ENCODE assay signal across 21 cellular contexts in genomic region chr18:70330887-70331286, GRCh38. TPM values are rescaled to one million over a fixed set of nuclear protein-coding genes. Genes with fewer than 3 reads are reported as not detected.
DNase-seq lines count a peak whose midpoint lies in the region; ATAC-seq, FAIRE-seq and TF ChIP-seq lines count a peak whose summit lies in the region.
"Had no signal": no experiment of that assay in that cellular context is flagged by ENCODE, and none has a peak within 500 bp of the region (broad histone marks: within the 10 kb centered on the region; RNA-seq: fewer than 3 reads in every experiment).

No MANE protein-coding gene starts in this region.

- H2BK5ac ChIP-seq in H9 (ENCODE audit: insufficient read length, low read length), result no peak overlapping the region

- no peak for TF ChIP-seq CTCF in A549 (IDR thresholded peaks at IDR 0.05)
- TF ChIP-seq CTCF in H9 (conservative IDR thresholded peaks at IDR 0.05), result no peak
- TF ChIP-seq CTCF in ascending aorta (IDR thresholded peaks at IDR 0.05), result no peak
- TF ChIP-seq CTCF in nephron progenitor cell (IDR thresholded peaks at IDR 0.05), result no peak

- H2BK20ac ChIP-seq in H9 (ENCODE audit: low read depth, low read length, poor library complexity, severe bottlenecking), result no peak overlapping the region

- H4K20me1 ChIP-seq in H9 (ENCODE audit: control insufficient read depth, insufficient read depth, insufficient read length), result no peaks in the 10 kb centered on the region

- no peak overlapping the region for H2BK12ac ChIP-seq in H9 (ENCODE audit: insufficient read length, low read depth, low read length)

- no peak overlapping the region for H4K8ac ChIP-seq in H9 (replicated peaks; ENCODE audit: insufficient read length, low read depth, low read length)

- peaks cover 0 to 2% of the 10 kb centered on the region in 2 donors for H3K36me3 ChIP-seq in ascending aorta

- H3K14ac ChIP-seq in H9 (ENCODE audit: insufficient read depth, low read length), result no peak overlapping the region

- H3K27ac ChIP-seq in A549, result peak overlapping the region; percentile 88 to 93; a peak in 5 of 6 replicates
- no peak overlapping the region for H3K27ac ChIP-seq in H9 (ENCODE audit: insufficient read length, low read depth, low read length)
- H3K27ac ChIP-seq in ascending aorta, result peak overlapping the region; percentile 84 to 88
- H3K27ac ChIP-seq: C4-2B had no signal

- H4K5ac ChIP-seq in H9 (ENCODE audit: insufficient read length, low read depth, low read length), result no peak overlapping the region

- H3K4me2 ChIP-seq in A549 (no peak overlapping the region), H9 (ENCODE audit: insufficient read depth, insufficient read length, low read length) (no peak overlapping the region)

- H2AFZ ChIP-seq in H9 (ENCODE audit: low read length), result no peak overlapping the region

- H3T11ph ChIP-seq in H9 (ENCODE audit: low read length), result no peak overlapping the region

- H3K27ac Mint-ChIP-seq in H9 (peak overlapping the region in 2 of 3 experiments; percentile 79 to 89; a peak in 2 of 7 replicates), nephron progenitor cell (peak overlapping the region; percentile 90)
- H3K27ac Mint-ChIP-seq: CD8-positive, alpha-beta memory T cell had no signal

- peaks cover 16 to 23% (median 16%) of the 10 kb centered on the region in 3 experiments for H3K36me3 Mint-ChIP-seq in H9 (ENCODE audit: insufficient read depth in 1 of 3, low read depth in 3 of 3)
- peaks cover 91% of the 10 kb centered on the region for H3K36me3 Mint-ChIP-seq in nephron progenitor cell (ENCODE audit: low read depth)
- H3K36me3 Mint-ChIP-seq: CD8-positive, alpha-beta memory T cell had no signal

- intact Hi-C loops in ascending aorta (cut with DNase I), result no loop called here

- H3K27me3 ChIP-seq in H9 (ENCODE audit: insufficient read depth, low read length) (no peaks in the 10 kb centered on the region), ascending aorta (no peaks in the 10 kb centered on the region)

- WGBS in A549 (ENCODE audit: missing lambda C conversion rate), result 81% methylated on average over 6 of the region's 6 CpGs
- WGBS in H9 (ENCODE audit: extremely low coverage, insufficient read length, low lambda C conversion rate), result no CpG with 5 or more reads among the region's 6 CpGs

- H3K27me3 Mint-ChIP-seq in H9 (ENCODE audit: low read depth) (no peaks in the 10 kb centered on the region), nephron progenitor cell (ENCODE audit: low read depth, poor library complexity) (no peaks in the 10 kb centered on the region)

- H3K23ac ChIP-seq in H9 (ENCODE audit: insufficient read length, low read depth, low read length), result no peak overlapping the region

- H3K9me3 ChIP-seq in A549 (peaks cover 24% of the 10 kb centered on the region), H9 (ENCODE audit: control insufficient read depth, low read depth, low read length) (peaks cover 7% of the 10 kb centered on the region), ascending aorta (peaks cover 0 to 8% of the 10 kb centered on the region in 2 donors)

- H3K9me3 Mint-ChIP-seq in H9 (peaks cover 6 to 9% of the 10 kb centered on the region in 2 experiments; a peak in 4 of 5 replicates), nephron progenitor cell (peaks cover 38% of the 10 kb centered on the region)

- H3K4me1 ChIP-seq in A549 (peaks cover 75% of the 10 kb centered on the region), H9 (ENCODE audit: insufficient read depth, low read length) (no peaks in the 10 kb centered on the region), ascending aorta (peaks cover 0 to 32% of the 10 kb centered on the region in 2 donors)

- H2AK5ac ChIP-seq in H9 (ENCODE audit: insufficient read length, low read length), result no peak overlapping the region

- peaks cover 21 to 24% of the 10 kb centered on the region in 2 experiments for H3K4me1 Mint-ChIP-seq in H9
- peaks cover 20% of the 10 kb centered on the region for H3K4me1 Mint-ChIP-seq in nephron progenitor cell

- no peak for DNase-seq in A549 (ENCODE audit: low read depth in 1 of 2, low spot score in 1 of 2)
- DNase-seq in H9, result no peak
- no peak for DNase-seq in ascending aorta (ENCODE audit: low spot score in 2 of 2)
- DNase-seq in nephron progenitor cell, result no peak
- no peak for DNase-seq in NCI-H1417 treated with DMSO at 0.1 percent for 48 hours (lab: John Stamatoyannopoulos, UW)
- DNase-seq in cerebellar nuclear complex (lab: John Stamatoyannopoulos, UW), result no peak
- DNase-seq: 8988T; AML-193; CD8-positive, alpha-beta memory T cell; DMS53; GF-D8; HCEC 1CT; Kasumi-1; NCI-H1417; NCI-H187; NCI-H446; NCI-H526; RPMI8226; SHP77 had no signal

- H3K23me2 ChIP-seq in H9 (ENCODE audit: insufficient read length, low read depth, low read length, poor library complexity, severe bottlenecking), result no peaks in the 10 kb centered on the region

- H4K91ac ChIP-seq in H9 (ENCODE audit: insufficient read length, low read depth, low read length), result no peak overlapping the region

- no peak for FAIRE-seq in A549 (lab: Jason Lieb, UNC)

- TF ChIP-seq POLR2A in A549 (IDR thresholded peaks at IDR 0.05; ENCODE audit: low read length), result no peak

- H3K4me3 ChIP-seq in A549, result no peak overlapping the region
- H3K4me3 ChIP-seq in ascending aorta, result no peak overlapping the region

- H2BK15ac ChIP-seq in H9 (ENCODE audit: low read depth, low read length), result no peak overlapping the region

- peak overlapping the region in 1 of 2 experiments; percentile 36; a peak in 2 of 5 replicates for H3K4me3 Mint-ChIP-seq in H9
- H3K4me3 Mint-ChIP-seq in nephron progenitor cell, result no peak overlapping the region
- H3K4me3 Mint-ChIP-seq: CD8-positive, alpha-beta memory T cell had no signal

- no peak for TF ChIP-seq RAD21 in A549 (conservative IDR thresholded peaks at IDR 0.05 in 1 of 2, IDR thresholded peaks at IDR 0.05 in 1 of 2)

- ATAC-seq in A549, result no peak
- no peak for ATAC-seq in HG03108 (IDR thresholded peaks at IDR 0.05; ENCODE audit: unreplicated experiment)

- H3K79me1 ChIP-seq in H9 (ENCODE audit: insufficient read depth, low read depth, low read length, poor library complexity, severe bottlenecking), result no peaks in the 10 kb centered on the region

- POLR2A ChIA-PET in A549 (lab: Yijun Ruan, JAX), result no interaction called here

- H3K18ac ChIP-seq in H9 (ENCODE audit: insufficient read length, low read depth, low read length), result no peak overlapping the region

- H2BK120ac ChIP-seq in H9 (ENCODE audit: low read depth, low read length, poor library complexity, severe bottlenecking), result no peak overlapping the region

- CTCF ChIA-PET in A549 (lab: Yijun Ruan, JAX), result interaction anchor here (1.5 to 1.8 kb wide), 2 partner anchors 16 to 124 kb away, joined by 4 to 6 read pairs; no protein-coding TSS in a partner anchor

- no peaks in the 10 kb centered on the region for H3K79me2 ChIP-seq in H9 (ENCODE audit: insufficient read depth, low read length)

- TF ChIP-seq EP300 in A549 (IDR thresholded peaks at IDR 0.05), result no peak

- H3K4ac ChIP-seq in H9 (ENCODE audit: low read depth, low read length), result no peak overlapping the region

- H3K56ac ChIP-seq in H9 (ENCODE audit: insufficient read length, low read depth, low read length), result no peak overlapping the region

- H3K9ac ChIP-seq in H9 (ENCODE audit: extremely low read depth, insufficient read length, low read length), result no peak overlapping the region

TF ChIP-seq in A549, 52 proteins besides CTCF, POLR2A, EP300 and RAD21:
- TF ChIP-seq NFE2L2 (conservative IDR thresholded peaks at IDR 0.05; ENCODE audit: low read length), result no peak
- no peak for TF ChIP-seq EHF (CRISPR knock-in tag; IDR thresholded peaks at IDR 0.05)

RNA-seq across cellular contexts. Expression of gene SOCS6, which starts 42.0 kb away (rescaled TPM):
- polyA plus RNA-seq in A549 (2011; rRNA removed) (72.1 and 88.2 TPM in 2 replicates), A549 (2017; fragmentation: RNase III; extraction: RNeasy Plus Mini Kit Qiagen cat#74134 plus additional on column Dnase treatment) (29.8 to 36.5 TPM (median 31.2 TPM) in 3 replicates)
- 26.2 and 34.1 TPM in 2 replicates for polyA plus RNA-seq in A549 (2012; cell fraction: cytosol; rRNA removed)
- 25.7 and 26.8 TPM in 2 replicates for polyA plus RNA-seq in A549 (2012; cell fraction: nucleus; rRNA removed)
- 137 and 146 TPM in 2 replicates for polyA minus RNA-seq in A549 (2011; rRNA and poly(A)+ RNA removed)
- total RNA-seq in H9 (2021) (24.5 and 26.0 TPM in 2 replicates), ascending aorta (5.5 TPM)
